12 cellular contexts compared by ENCODE assay signal in genomic region chr6:105428342-105428957, GRCh38. TPM values are rescaled to one million over a fixed set of nuclear protein-coding genes. Genes with fewer than 3 reads are reported as not detected.
DNase-seq lines count a peak whose midpoint lies in the region; ATAC-seq and TF ChIP-seq lines count a peak whose summit lies in the region.
"Had no signal": no experiment of that assay in that cellular context is flagged by ENCODE, and none has a peak within 500 bp of the region (broad histone marks: within the 10 kb centered on the region; RNA-seq: fewer than 3 reads in every experiment).

No MANE protein-coding gene starts in this region.

- H3K79me2 ChIP-seq in mammary epithelial cell (ENCODE audit: insufficient read depth, low read length), result no peaks in the 10 kb centered on the region

- H3K27me3 ChIP-seq in mammary epithelial cell (ENCODE audit: insufficient read depth, low read length), result no peaks in the 10 kb centered on the region
- H3K27me3 ChIP-seq in thyroid gland, result no peaks in the 10 kb centered on the region
- H3K27me3 ChIP-seq in sigmoid colon, result no peaks in the 10 kb centered on the region
- H3K27me3 ChIP-seq: foreskin keratinocyte had no signal

- no peak for TF ChIP-seq EP300 in sigmoid colon (IDR thresholded peaks at IDR 0.05)

- H3K36me3 ChIP-seq in mammary epithelial cell (ENCODE audit: insufficient read depth, low read length) (no peaks in the 10 kb centered on the region), thyroid gland (no peaks in the 10 kb centered on the region), sigmoid colon (no peaks in the 10 kb centered on the region)

- CTCF ChIA-PET in mammary epithelial cell (lab: Charles Lee; ENCODE audit: low non-redundant PET), result no interaction called here

- peak overlapping the region; percentile 5 for H3K4me2 ChIP-seq in mammary epithelial cell (ENCODE audit: insufficient read depth, low read depth, low read length)

- TF ChIP-seq POLR2A in thyroid gland (IDR thresholded peaks at IDR 0.05), result peak in 1 of 2 donors; percentile 33
- TF ChIP-seq POLR2A in sigmoid colon (IDR thresholded peaks at IDR 0.05), result no peak

- BruUV-seq in mammary epithelial cell (replicated peaks; lab: Mats Ljungman, UMichigan), result no TSS peak

- DNase-seq in HuH-7 (ENCODE audit: low spot score), result peak; percentile 42
- peak; percentile 82 for DNase-seq in mammary epithelial cell
- no peak for DNase-seq in left colon
- DNase-seq in thyroid gland, result peak; percentile 60 to 68
- DNase-seq in inferior parietal cortex (ENCODE audit: extremely low spot score), result no peak
- no peak for DNase-seq in sigmoid colon
- DNase-seq in DMS153 treated with DMSO at 0.1 percent for 48 hours (lab: John Stamatoyannopoulos, UW; ENCODE audit: unreplicated experiment), result no peak
- DNase-seq in NCI-H2196 (lab: John Stamatoyannopoulos, UW; ENCODE audit: unreplicated experiment), result no peak
- DNase-seq: activated CD4-positive, alpha-beta T cell treated with anti-CD3 and anti-CD28 coated beads for 4 hours; Kasumi-1; SHP77 had no signal

- H3K4me1 ChIP-seq in mammary epithelial cell (ENCODE audit: insufficient read depth, low read length), result peaks cover 29% of the 10 kb centered on the region
- H3K4me1 ChIP-seq in thyroid gland, result peaks cover 11 to 18% of the 10 kb centered on the region in 2 donors
- H3K4me1 ChIP-seq in sigmoid colon, result peaks cover 0 to 8% (median 3%) of the 10 kb centered on the region in 4 donors

- H3K9me3 ChIP-seq in mammary epithelial cell (replicated peaks; ENCODE audit: insufficient read depth, low read length), result no peaks in the 10 kb centered on the region
- H3K9me3 ChIP-seq in thyroid gland, result no peaks in the 10 kb centered on the region
- H3K9me3 ChIP-seq in sigmoid colon, result no peaks in the 10 kb centered on the region

- peak overlapping the region; percentile 64 for H2AFZ ChIP-seq in mammary epithelial cell (ENCODE audit: low read depth, low read length)

- WGBS in mammary epithelial cell (ENCODE audit: low coverage, missing lambda C conversion rate), result 33% methylated on average over 5 of the region's 5 CpGs
- WGBS in thyroid gland, 2 donors, result 16 to 19% methylated on average over 5 of the region's 5 CpGs
- WGBS in sigmoid colon, 2 donors, result 68 to 76% methylated on average over 5 of the region's 5 CpGs

- H3K4me3 ChIP-seq in mammary epithelial cell (replicated peaks in 1 of 3; ENCODE audit: insufficient read depth in 1 of 3, low read depth in 2 of 3, low read length in 3 of 3) (no peak overlapping the region), thyroid gland (replicated peaks in 1 of 3) (no peak overlapping the region), sigmoid colon (no peak overlapping the region)

- peak overlapping the region; percentile 10 for H3K9ac ChIP-seq in mammary epithelial cell (ENCODE audit: insufficient read depth, low read length)

- peak; percentile 5 for ATAC-seq in left colon
- ATAC-seq: foreskin keratinocyte had no signal

- no peaks in the 10 kb centered on the region for H4K20me1 ChIP-seq in mammary epithelial cell (ENCODE audit: insufficient read depth, low read length)

- H3K27ac ChIP-seq in mammary epithelial cell (ENCODE audit: insufficient read depth, low read depth, low read length) (peak overlapping the region; percentile 38), thyroid gland (peak overlapping the region; percentile 58 to 78 (median 69)), sigmoid colon (peak overlapping the region in 1 of 4 donors; percentile 17)
- H3K27ac ChIP-seq: foreskin keratinocyte had no signal

- in situ Hi-C loops in mammary epithelial cell (cut with MboI; ENCODE audit: low sequenced_read_pairs in 2 of 2), result loop anchor here in 1 of 2 donors (25.0 kb wide), 2 partner anchors 659 to 784 kb away; partner anchors contain the start of gene PRDM1

- intact Hi-C loops in mammary epithelial cell (cut with micrococcal nuclease), result no loop called here
- intact Hi-C loops in left colon (cut with DNase I, micrococcal nuclease), result loop anchor here in 1 of 2 donors (5.0 kb wide), 1 partner anchor 341 kb away; no protein-coding TSS in a partner anchor
- intact Hi-C loops in thyroid gland (cut with DNase I), result no loop called here
- intact Hi-C loops in sigmoid colon (cut with DNase I), result no loop called here

- no peak for TF ChIP-seq CTCF in mammary epithelial cell (conservative IDR thresholded peaks at IDR 0.05 in 1 of 2, IDR thresholded peaks at IDR 0.05 in 1 of 2; ENCODE audit: extremely low read depth in 1 of 2, insufficient read depth in 1 of 2, low read depth in 1 of 2, low read length in 2 of 2)
- no peak for TF ChIP-seq CTCF in thyroid gland (IDR thresholded peaks at IDR 0.05)
- no peak for TF ChIP-seq CTCF in sigmoid colon (IDR thresholded peaks at IDR 0.05)

- dilution Hi-C loops in mammary epithelial cell (cut with HindIII; ENCODE audit: low sequenced_read_pairs), result no loop called here

RNA-seq across cellular contexts. Expression of gene PREP, which starts 25.6 kb away (rescaled TPM):
- total RNA-seq in mammary epithelial cell, result 100 to 1,000 TPM in 1 of 2 donors, 10 to 100 TPM in 1; 55.3 to 105 TPM
- polyA plus RNA-seq in mammary epithelial cell, result 65.3 TPM
- 108 TPM for polyA minus RNA-seq in mammary epithelial cell
- 10 to 100 TPM; 73.2 to 80.1 TPM for total RNA-seq in left colon
- total RNA-seq in thyroid gland, result 10 to 100 TPM; 13.7 to 21.7 (median 16.6) TPM
- total RNA-seq in sigmoid colon, result 10 to 100 TPM; 14.1 to 23.5 (median 21.1) TPM
- polyA plus RNA-seq in sigmoid colon, result 10 to 100 TPM; 37.2 to 47.9 (median 44.6) TPM

Comparison
In these comparisons a context has a peak if more than half of its experiments do, and no peak if none do; other contexts are left out.
1. DNase-seq: peak in HuH-7 (single experiment), mammary epithelial cell (single experiment) and thyroid gland (2 of 2); none in left colon (0 of 2), inferior parietal cortex (single experiment), sigmoid colon (single experiment), DMS153 treated with DMSO at 0.1 percent for 48 hours (single experiment) and NCI-H2196 (single experiment).